In the genomic region with DNA sequence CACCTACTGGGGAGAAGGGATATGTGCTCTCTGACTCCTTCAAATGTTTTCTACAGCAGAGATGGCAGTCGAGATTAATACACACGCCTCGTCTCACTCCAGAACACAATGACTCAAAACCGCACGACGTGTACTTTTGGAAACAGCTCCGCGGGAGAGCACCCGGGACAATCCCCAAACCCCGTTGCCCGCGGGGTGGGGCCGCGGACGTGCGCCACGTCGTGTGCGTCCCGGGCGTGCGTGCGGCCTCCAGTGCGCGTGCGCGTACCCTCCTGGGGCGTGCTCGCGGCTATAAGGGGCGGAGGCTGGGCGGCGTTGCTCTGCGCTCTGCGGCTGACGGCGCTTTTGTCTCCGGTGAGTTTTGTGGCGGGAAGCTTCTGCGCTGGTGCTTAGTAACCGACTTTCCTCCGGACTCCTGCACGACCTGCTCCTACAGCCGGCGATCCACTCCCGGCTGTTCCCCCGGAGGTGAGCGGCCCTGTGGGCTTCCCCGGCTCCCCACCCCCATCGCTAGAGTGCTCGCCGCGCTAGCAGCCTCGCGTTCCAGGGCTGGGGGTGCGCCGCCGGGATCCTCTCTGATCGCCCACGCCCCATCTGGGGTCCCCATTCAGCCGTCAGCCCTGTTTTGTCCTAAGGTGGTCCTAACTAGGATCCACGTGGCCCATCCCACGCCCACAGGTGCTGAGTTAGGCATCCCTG, we compare ENCODE assay signal across 1 cellular context.
TF ChIP-seq lines count a peak whose summit lies in the region.

A gene with protein sequence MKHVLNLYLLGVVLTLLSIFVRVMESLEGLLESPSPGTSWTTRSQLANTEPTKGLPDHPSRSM (plus strand): TSS at position 323 of the 699 bp plus-strand sequence. CDS start 1,391 bp downstream, outside the sequence.

TF ChIP-seq in K562, 482 proteins besides CTCF, POLR2A, EP300 and RAD21 (continued from another document and continues in another):
- TF ChIP-seq, protein P1, sequence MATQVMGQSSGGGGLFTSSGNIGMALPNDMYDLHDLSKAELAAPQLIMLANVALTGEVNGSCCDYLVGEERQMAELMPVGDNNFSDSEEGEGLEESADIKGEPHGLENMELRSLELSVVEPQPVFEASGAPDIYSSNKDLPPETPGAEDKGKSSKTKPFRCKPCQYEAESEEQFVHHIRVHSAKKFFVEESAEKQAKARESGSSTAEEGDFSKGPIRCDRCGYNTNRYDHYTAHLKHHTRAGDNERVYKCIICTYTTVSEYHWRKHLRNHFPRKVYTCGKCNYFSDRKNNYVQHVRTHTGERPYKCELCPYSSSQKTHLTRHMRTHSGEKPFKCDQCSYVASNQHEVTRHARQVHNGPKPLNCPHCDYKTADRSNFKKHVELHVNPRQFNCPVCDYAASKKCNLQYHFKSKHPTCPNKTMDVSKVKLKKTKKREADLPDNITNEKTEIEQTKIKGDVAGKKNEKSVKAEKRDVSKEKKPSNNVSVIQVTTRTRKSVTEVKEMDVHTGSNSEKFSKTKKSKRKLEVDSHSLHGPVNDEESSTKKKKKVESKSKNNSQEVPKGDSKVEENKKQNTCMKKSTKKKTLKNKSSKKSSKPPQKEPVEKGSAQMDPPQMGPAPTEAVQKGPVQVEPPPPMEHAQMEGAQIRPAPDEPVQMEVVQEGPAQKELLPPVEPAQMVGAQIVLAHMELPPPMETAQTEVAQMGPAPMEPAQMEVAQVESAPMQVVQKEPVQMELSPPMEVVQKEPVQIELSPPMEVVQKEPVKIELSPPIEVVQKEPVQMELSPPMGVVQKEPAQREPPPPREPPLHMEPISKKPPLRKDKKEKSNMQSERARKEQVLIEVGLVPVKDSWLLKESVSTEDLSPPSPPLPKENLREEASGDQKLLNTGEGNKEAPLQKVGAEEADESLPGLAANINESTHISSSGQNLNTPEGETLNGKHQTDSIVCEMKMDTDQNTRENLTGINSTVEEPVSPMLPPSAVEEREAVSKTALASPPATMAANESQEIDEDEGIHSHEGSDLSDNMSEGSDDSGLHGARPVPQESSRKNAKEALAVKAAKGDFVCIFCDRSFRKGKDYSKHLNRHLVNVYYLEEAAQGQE (CRISPR knock-in tag; IDR thresholded peaks at IDR 0.05; ENCODE audit: low read depth): 0 out of 2 replicates have a peak, but pooled peaks have one; percentile 3
- peak in 1 of 2 experiments; percentile 83; a peak in 2 of 4 replicates for TF ChIP-seq HDAC1 (IDR thresholded peaks at IDR 0.05)
- TF ChIP-seq CC2D1A (IDR thresholded peaks at IDR 0.05): no peak
- no peak for TF ChIP-seq MCM3 (IDR thresholded peaks at IDR 0.05)
- TF ChIP-seq BCOR (IDR thresholded peaks at IDR 0.05): 0 out of 2 replicates have a peak, but pooled peaks have one; percentile 5
- no peak for TF ChIP-seq NR3C1 (CRISPR knock-in tag; IDR thresholded peaks at IDR 0.05)
- no peak for TF ChIP-seq ZNF780A (CRISPR knock-in tag; IDR thresholded peaks at IDR 0.05)
- peak; percentile 90 for TF ChIP-seq HNRNPLL (IDR thresholded peaks at IDR 0.05; ENCODE audit: low read depth, low read length, poor library complexity, severe bottlenecking)
- TF ChIP-seq SMC3 (conservative IDR thresholded peaks at IDR 0.05; ENCODE audit: insufficient read depth, low read depth, low read length): 0 out of 2 replicates have a peak, but pooled peaks have one; percentile 9
- TF ChIP-seq, protein P2, sequence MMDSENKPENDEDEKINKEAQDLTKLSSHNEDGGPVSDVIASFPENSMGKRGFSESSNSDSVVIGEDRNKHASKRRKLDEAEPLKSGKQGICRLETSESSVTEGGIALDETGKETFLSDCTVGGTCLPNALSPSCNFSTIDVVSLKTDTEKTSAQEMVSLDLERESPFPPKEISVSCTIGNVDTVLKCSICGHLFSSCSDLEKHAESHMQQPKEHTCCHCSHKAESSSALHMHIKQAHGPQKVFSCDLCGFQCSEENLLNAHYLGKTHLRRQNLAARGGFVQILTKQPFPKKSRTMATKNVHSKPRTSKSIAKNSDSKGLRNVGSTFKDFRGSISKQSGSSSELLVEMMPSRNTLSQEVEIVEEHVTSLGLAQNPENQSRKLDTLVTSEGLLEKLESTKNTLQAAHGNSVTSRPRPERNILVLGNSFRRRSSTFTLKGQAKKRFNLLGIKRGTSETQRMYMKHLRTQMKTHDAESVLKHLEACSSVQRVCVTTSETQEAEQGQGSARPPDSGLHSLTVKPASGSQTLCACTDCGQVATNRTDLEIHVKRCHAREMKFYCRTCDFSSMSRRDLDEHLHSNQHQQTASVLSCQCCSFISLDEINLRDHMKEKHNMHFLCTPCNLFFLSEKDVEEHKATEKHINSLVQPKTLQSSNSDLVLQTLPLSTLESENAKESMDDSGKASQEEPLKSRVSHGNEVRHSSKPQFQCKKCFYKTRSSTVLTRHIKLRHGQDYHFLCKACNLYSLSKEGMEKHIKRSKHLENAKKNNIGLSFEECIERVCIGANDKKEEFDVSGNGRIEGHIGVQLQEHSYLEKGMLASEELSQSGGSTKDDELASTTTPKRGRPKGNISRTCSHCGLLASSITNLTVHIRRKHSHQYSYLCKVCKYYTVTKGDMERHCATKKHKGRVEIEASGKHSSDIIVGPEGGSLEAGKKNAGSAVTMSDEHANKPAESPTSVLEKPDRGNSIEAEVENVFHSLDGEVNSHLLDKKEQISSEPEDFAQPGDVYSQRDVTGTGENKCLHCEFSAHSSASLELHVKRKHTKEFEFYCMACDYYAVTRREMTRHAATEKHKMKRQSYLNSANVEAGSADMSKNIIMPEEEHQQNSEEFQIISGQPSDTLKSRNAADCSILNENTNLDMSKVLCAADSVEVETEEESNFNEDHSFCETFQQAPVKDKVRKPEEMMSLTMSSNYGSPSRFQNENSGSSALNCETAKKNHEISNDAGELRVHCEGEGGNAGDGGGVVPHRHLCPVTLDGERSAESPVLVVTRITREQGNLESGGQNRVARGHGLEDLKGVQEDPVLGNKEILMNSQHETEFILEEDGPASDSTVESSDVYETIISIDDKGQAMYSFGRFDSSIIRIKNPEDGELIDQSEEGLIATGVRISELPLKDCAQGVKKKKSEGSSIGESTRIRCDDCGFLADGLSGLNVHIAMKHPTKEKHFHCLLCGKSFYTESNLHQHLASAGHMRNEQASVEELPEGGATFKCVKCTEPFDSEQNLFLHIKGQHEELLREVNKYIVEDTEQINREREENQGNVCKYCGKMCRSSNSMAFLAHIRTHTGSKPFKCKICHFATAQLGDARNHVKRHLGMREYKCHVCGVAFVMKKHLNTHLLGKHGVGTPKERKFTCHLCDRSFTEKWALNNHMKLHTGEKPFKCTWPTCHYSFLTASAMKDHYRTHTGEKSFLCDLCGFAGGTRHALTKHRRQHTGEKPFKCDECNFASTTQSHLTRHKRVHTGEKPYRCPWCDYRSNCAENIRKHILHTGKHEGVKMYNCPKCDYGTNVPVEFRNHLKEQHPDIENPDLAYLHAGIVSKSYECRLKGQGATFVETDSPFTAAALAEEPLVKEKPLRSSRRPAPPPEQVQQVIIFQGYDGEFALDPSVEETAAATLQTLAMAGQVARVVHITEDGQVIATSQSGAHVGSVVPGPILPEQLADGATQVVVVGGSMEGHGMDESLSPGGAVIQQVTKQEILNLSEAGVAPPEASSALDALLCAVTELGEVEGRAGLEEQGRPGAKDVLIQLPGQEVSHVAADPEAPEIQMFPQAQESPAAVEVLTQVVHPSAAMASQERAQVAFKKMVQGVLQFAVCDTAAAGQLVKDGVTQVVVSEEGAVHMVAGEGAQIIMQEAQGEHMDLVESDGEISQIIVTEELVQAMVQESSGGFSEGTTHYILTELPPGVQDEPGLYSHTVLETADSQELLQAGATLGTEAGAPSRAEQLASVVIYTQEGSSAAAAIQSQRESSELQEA (IDR thresholded peaks at IDR 0.05; ENCODE audit: low read depth): no peak
- TF ChIP-seq MYNN (IDR thresholded peaks at IDR 0.05): peak; percentile 54
- no peak for TF ChIP-seq MYNN (CRISPR knock-in tag; IDR thresholded peaks at IDR 0.05)
- TF ChIP-seq RBM14 (IDR thresholded peaks at IDR 0.05; ENCODE audit: borderline replicate concordance, insufficient read depth, low read depth, low read length): no peak
- peak; percentile 47; the same call in 1 of the 2 replicates for TF ChIP-seq RNF2 (IDR thresholded peaks at IDR 0.05)
- no peak for TF ChIP-seq SMAD2 (IDR thresholded peaks at IDR 0.05; ENCODE audit: low read depth, low read length)
- no peak for TF ChIP-seq TAL1 (IDR thresholded peaks at IDR 0.05)
- no peak for TF ChIP-seq ZFP30 (CRISPR knock-in tag; IDR thresholded peaks at IDR 0.05; ENCODE audit: borderline replicate concordance)
- TF ChIP-seq SLC30A9 (CRISPR knock-in tag; IDR thresholded peaks at IDR 0.05): no peak
- TF ChIP-seq ZKSCAN1 (IDR thresholded peaks at IDR 0.05; ENCODE audit: low read depth, low read length): 0 out of 2 replicates have a peak, but pooled peaks have one; percentile 25
- no peak for TF ChIP-seq ZNF507 (tag; conservative IDR thresholded peaks at IDR 0.05)
- TF ChIP-seq CBFA2T3 (IDR thresholded peaks at IDR 0.05): no peak
- TF ChIP-seq, protein P3, sequence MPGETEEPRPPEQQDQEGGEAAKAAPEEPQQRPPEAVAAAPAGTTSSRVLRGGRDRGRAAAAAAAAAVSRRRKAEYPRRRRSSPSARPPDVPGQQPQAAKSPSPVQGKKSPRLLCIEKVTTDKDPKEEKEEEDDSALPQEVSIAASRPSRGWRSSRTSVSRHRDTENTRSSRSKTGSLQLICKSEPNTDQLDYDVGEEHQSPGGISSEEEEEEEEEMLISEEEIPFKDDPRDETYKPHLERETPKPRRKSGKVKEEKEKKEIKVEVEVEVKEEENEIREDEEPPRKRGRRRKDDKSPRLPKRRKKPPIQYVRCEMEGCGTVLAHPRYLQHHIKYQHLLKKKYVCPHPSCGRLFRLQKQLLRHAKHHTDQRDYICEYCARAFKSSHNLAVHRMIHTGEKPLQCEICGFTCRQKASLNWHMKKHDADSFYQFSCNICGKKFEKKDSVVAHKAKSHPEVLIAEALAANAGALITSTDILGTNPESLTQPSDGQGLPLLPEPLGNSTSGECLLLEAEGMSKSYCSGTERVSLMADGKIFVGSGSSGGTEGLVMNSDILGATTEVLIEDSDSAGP (CRISPR knock-in tag; IDR thresholded peaks at IDR 0.05): no peak
- peak; percentile 97 for TF ChIP-seq NCOA6 (IDR thresholded peaks at IDR 0.05)
- TF ChIP-seq, protein P4, sequence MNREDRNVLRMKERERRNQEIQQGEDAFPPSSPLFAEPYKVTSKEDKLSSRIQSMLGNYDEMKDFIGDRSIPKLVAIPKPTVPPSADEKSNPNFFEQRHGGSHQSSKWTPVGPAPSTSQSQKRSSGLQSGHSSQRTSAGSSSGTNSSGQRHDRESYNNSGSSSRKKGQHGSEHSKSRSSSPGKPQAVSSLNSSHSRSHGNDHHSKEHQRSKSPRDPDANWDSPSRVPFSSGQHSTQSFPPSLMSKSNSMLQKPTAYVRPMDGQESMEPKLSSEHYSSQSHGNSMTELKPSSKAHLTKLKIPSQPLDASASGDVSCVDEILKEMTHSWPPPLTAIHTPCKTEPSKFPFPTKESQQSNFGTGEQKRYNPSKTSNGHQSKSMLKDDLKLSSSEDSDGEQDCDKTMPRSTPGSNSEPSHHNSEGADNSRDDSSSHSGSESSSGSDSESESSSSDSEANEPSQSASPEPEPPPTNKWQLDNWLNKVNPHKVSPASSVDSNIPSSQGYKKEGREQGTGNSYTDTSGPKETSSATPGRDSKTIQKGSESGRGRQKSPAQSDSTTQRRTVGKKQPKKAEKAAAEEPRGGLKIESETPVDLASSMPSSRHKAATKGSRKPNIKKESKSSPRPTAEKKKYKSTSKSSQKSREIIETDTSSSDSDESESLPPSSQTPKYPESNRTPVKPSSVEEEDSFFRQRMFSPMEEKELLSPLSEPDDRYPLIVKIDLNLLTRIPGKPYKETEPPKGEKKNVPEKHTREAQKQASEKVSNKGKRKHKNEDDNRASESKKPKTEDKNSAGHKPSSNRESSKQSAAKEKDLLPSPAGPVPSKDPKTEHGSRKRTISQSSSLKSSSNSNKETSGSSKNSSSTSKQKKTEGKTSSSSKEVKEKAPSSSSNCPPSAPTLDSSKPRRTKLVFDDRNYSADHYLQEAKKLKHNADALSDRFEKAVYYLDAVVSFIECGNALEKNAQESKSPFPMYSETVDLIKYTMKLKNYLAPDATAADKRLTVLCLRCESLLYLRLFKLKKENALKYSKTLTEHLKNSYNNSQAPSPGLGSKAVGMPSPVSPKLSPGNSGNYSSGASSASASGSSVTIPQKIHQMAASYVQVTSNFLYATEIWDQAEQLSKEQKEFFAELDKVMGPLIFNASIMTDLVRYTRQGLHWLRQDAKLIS (CRISPR knock-in tag; IDR thresholded peaks at IDR 0.05): no peak; the same call in 1 of the 2 replicates
- peak; percentile 91 for TF ChIP-seq FOSL1 (tag; conservative IDR thresholded peaks at IDR 0.05)
- TF ChIP-seq, protein P5, sequence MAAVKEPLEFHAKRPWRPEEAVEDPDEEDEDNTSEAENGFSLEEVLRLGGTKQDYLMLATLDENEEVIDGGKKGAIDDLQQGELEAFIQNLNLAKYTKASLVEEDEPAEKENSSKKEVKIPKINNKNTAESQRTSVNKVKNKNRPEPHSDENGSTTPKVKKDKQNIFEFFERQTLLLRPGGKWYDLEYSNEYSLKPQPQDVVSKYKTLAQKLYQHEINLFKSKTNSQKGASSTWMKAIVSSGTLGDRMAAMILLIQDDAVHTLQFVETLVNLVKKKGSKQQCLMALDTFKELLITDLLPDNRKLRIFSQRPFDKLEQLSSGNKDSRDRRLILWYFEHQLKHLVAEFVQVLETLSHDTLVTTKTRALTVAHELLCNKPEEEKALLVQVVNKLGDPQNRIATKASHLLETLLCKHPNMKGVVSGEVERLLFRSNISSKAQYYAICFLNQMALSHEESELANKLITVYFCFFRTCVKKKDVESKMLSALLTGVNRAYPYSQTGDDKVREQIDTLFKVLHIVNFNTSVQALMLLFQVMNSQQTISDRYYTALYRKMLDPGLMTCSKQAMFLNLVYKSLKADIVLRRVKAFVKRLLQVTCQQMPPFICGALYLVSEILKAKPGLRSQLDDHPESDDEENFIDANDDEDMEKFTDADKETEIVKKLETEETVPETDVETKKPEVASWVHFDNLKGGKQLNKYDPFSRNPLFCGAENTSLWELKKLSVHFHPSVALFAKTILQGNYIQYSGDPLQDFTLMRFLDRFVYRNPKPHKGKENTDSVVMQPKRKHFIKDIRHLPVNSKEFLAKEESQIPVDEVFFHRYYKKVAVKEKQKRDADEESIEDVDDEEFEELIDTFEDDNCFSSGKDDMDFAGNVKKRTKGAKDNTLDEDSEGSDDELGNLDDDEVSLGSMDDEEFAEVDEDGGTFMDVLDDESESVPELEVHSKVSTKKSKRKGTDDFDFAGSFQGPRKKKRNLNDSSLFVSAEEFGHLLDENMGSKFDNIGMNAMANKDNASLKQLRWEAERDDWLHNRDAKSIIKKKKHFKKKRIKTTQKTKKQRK (IDR thresholded peaks at IDR 0.05; ENCODE audit: borderline replicate concordance, low read depth, low read length): no peak
- peak; percentile 89 for TF ChIP-seq PHF8 (IDR thresholded peaks at IDR 0.05; ENCODE audit: borderline replicate concordance, low read length)
- peak; percentile 90 for TF ChIP-seq RBBP5 (IDR thresholded peaks at IDR 0.05; ENCODE audit: borderline replicate concordance, insufficient read depth, low read length, poor library complexity, severe bottlenecking)
- peak; percentile 71 for TF ChIP-seq HCFC1 (IDR thresholded peaks at IDR 0.05; ENCODE audit: low read depth, low read length)
- no peak for TF ChIP-seq BCL6 (CRISPR knock-in tag; IDR thresholded peaks at IDR 0.05)
- no peak for TF ChIP-seq BRD9 (IDR thresholded peaks at IDR 0.05; ENCODE audit: low read depth, partially characterized antibody)
- TF ChIP-seq ZZZ3 (IDR thresholded peaks at IDR 0.05): no peak
